In genomic region chr16:87051526-87052320, GRCh38 we compare ENCODE assay signal across 20 cellular contexts.
"Had no signal": no experiment of that assay in that cellular context is flagged by ENCODE, and none has a peak within 500 bp of the region (broad histone marks: within the 10 kb centered on the region; RNA-seq: fewer than 3 reads in every experiment).

No MANE protein-coding gene starts in this region.

- H3K4me1 ChIP-seq: colonic mucosa, foreskin keratinocyte had no signal

- H3K9me3 ChIP-seq: colonic mucosa had no signal

- H3K27ac ChIP-seq: colonic mucosa, foreskin keratinocyte, stomach had no signal

- H3K4me3 ChIP-seq: colonic mucosa, lung, stomach had no signal

- DNase-seq: colonic mucosa; effector CD4-positive, alpha-beta T cell; endodermal cell; erythroblast; foreskin keratinocyte; head of caudate nucleus; hippocampal formation; left colon; left ventricle myocardium superior; mesenchymal stem cell; midbrain; stimulated activated CD4-positive, alpha-beta T cell treated with anti-CD3 and anti-CD28 coated beads, Interleukin-2, amount 100 ng/mL, for 24 hours; stimulated activated CD4-positive, alpha-beta T cell treated with anti-CD3 and anti-CD28 coated beads, Interleukin-4, amount 100 ng/mL, for 4 hours; stimulated activated naive B cell treated with anti-CD40 and anti-IgM and Interleukin-4, amounts not matched to agents 10 μg/mL and 1 μg/mL and 100 μg/mL, for 72 hours; stomach; substantia nigra; trophoblast cell had no signal

- ATAC-seq: foreskin keratinocyte; left colon; natural killer cell treated with Interleukin-12 subunit alpha and Interleukin-12 subunit beta and Interleukin-15 and Interleukin-18, amount 100 ng/mL, for 72 hours; sciatic nerve; stimulated activated naive B cell treated with anti-CD40 and anti-IgM and Interleukin-4, amounts not matched to agents 10 μg/mL and 1 μg/mL and 100 μg/mL, for 72 hours had no signal

- H3K36me3 ChIP-seq: colonic mucosa, stomach had no signal

- H3K27me3 ChIP-seq: foreskin keratinocyte had no signal
